Comparison of ENCODE assay signal across 1 cellular context in the genomic region with DNA sequence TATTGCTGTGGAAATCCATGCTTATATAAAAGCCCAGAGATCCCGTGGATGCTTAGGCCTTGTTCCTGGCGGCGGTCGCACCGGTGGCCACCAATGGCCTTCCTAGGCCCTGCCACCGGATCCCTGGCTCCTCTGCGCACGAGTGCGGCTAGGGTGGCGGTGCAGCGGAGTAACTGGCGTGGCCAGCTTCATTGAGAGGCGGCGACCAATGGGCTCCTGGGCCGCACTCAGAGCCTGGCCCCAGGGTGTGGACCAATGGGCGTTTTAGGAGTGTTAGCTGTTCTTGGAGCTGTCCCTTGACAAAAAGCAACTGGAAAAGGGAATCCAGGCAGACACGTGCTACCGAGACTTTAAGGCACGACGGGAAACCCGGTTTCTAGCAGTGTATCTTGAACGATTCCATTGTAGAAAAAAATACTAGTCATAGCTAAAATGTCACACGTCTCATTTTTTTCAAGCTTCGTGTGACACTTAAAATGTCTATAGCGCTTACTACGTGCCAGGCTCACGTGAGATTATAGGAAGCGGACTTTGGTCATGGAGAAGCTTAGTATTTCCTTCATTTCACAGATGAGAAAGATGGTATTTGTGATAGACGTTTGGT.
TF ChIP-seq lines count a peak whose summit lies in the region.

No MANE protein-coding gene starts in this region.

TF ChIP-seq in HepG2, 621 proteins besides CTCF, POLR2A, EP300 and RAD21 (continued from another document and continues in another):
- TF ChIP-seq, protein P1, sequence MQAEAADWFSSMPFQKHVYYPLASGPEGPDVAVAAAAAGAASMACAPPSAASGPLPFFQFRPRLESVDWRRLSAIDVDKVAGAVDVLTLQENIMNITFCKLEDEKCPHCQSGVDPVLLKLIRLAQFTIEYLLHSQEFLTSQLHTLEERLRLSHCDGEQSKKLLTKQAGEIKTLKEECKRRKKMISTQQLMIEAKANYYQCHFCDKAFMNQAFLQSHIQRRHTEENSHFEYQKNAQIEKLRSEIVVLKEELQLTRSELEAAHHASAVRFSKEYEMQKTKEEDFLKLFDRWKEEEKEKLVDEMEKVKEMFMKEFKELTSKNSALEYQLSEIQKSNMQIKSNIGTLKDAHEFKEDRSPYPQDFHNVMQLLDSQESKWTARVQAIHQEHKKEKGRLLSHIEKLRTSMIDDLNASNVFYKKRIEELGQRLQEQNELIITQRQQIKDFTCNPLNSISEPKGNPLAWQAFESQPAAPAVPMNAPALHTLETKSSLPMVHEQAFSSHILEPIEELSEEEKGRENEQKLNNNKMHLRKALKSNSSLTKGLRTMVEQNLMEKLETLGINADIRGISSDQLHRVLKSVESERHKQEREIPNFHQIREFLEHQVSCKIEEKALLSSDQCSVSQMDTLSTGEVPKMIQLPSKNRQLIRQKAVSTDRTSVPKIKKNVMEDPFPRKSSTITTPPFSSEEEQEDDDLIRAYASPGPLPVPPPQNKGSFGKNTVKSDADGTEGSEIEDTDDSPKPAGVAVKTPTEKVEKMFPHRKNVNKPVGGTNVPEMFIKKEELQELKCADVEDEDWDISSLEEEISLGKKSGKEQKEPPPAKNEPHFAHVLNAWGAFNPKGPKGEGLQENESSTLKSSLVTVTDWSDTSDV (CRISPR knock-in tag; IDR thresholded peaks at IDR 0.05) = no peak
- no peak for TF ChIP-seq ZNF616 (CRISPR knock-in tag; IDR thresholded peaks at IDR 0.05; ENCODE audit: low read depth)
- no peak for TF ChIP-seq SYNCRIP (IDR thresholded peaks at IDR 0.05; ENCODE audit: insufficient read depth, low read depth, low read length)
- TF ChIP-seq, protein P2, sequence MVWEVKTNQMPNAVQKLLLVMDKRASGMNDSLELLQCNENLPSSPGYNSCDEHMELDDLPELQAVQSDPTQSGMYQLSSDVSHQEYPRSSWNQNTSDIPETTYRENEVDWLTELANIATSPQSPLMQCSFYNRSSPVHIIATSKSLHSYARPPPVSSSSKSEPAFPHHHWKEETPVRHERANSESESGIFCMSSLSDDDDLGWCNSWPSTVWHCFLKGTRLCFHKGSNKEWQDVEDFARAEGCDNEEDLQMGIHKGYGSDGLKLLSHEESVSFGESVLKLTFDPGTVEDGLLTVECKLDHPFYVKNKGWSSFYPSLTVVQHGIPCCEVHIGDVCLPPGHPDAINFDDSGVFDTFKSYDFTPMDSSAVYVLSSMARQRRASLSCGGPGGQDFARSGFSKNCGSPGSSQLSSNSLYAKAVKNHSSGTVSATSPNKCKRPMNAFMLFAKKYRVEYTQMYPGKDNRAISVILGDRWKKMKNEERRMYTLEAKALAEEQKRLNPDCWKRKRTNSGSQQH (CRISPR knock-in tag; IDR thresholded peaks at IDR 0.05; ENCODE audit: low read depth) = no peak
- TF ChIP-seq NFYB (CRISPR knock-in tag; IDR thresholded peaks at IDR 0.05) = peak; percentile 69
- no peak for TF ChIP-seq ZFP90 (CRISPR knock-in tag; IDR thresholded peaks at IDR 0.05; ENCODE audit: borderline replicate concordance)
- no peak for TF ChIP-seq PRDM4 (CRISPR knock-in tag; IDR thresholded peaks at IDR 0.05; ENCODE audit: borderline replicate concordance)
- no peak for TF ChIP-seq ZBTB1 (CRISPR knock-in tag; IDR thresholded peaks at IDR 0.05; ENCODE audit: borderline replicate concordance)
- TF ChIP-seq ZNF260 (CRISPR knock-in tag; IDR thresholded peaks at IDR 0.05; ENCODE audit: borderline replicate concordance, low read depth) = no peak
- TF ChIP-seq KMT2B (CRISPR knock-in tag; IDR thresholded peaks at IDR 0.05) = peak; percentile 28; the same call in 1 of the 2 replicates
- no peak for TF ChIP-seq ZNF138 (CRISPR knock-in tag; IDR thresholded peaks at IDR 0.05; ENCODE audit: low read depth)
- no peak; the same call in 1 of the 2 replicates for TF ChIP-seq IRF2 (CRISPR knock-in tag; IDR thresholded peaks at IDR 0.05)
- TF ChIP-seq JUN (CRISPR knock-in tag; IDR thresholded peaks at IDR 0.05) = no peak
- peak; percentile 45; the same call in 1 of the 2 replicates for TF ChIP-seq ZNF746 (CRISPR knock-in tag; IDR thresholded peaks at IDR 0.05)
- TF ChIP-seq, protein P3, sequence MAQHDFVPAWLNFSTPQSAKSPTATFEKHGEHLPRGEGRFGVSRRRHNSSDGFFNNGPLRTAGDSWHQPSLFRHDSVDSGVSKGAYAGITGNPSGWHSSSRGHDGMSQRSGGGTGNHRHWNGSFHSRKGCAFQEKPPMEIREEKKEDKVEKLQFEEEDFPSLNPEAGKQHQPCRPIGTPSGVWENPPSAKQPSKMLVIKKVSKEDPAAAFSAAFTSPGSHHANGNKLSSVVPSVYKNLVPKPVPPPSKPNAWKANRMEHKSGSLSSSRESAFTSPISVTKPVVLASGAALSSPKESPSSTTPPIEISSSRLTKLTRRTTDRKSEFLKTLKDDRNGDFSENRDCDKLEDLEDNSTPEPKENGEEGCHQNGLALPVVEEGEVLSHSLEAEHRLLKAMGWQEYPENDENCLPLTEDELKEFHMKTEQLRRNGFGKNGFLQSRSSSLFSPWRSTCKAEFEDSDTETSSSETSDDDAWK (CRISPR knock-in tag; IDR thresholded peaks at IDR 0.05) = no peak
- TF ChIP-seq ZHX2 (IDR thresholded peaks at IDR 0.05; ENCODE audit: low read depth) = no peak
- TF ChIP-seq ZHX2 (CRISPR knock-in tag; IDR thresholded peaks at IDR 0.05; ENCODE audit: borderline replicate concordance) = no peak; the same call in 1 of the 2 replicates
- TF ChIP-seq NKX3-1 (CRISPR knock-in tag; IDR thresholded peaks at IDR 0.05) = peak; percentile 17; the same call in 1 of the 2 replicates
- 0 out of 2 replicates have a peak, but pooled peaks have one; percentile 19 for TF ChIP-seq ZNF232 (CRISPR knock-in tag; IDR thresholded peaks at IDR 0.05; ENCODE audit: borderline replicate concordance)
- TF ChIP-seq, protein P4, sequence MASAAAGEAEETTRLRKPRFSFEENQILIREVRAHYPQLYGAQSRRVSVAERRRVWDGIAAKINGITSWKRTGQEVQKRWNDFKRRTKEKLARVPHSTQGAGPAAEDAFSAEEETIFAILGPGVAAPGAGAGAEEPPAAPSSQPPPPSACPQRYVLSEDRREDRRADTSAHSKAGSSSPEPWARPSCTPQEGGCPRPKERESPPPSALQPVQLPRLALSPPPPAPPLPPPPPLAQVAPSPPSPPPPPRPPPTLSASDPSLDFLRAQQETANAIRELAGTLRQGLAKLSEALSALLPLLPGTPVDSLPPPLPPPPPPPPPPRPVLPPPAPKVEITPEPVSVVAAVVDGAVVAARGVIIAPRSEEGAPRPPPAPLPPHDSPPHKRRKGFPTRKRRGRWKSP (CRISPR knock-in tag; IDR thresholded peaks at IDR 0.05) = peak; percentile 64; the same call in 1 of the 2 replicates
- peak; percentile 52; the same call in 1 of the 2 replicates for TF ChIP-seq YEATS2 (CRISPR knock-in tag; IDR thresholded peaks at IDR 0.05; ENCODE audit: borderline replicate concordance)
- no peak for TF ChIP-seq KLF6 (CRISPR knock-in tag; IDR thresholded peaks at IDR 0.05)
- no peak for TF ChIP-seq ZNF879 (CRISPR knock-in tag; IDR thresholded peaks at IDR 0.05)
- TF ChIP-seq MAF1 (CRISPR knock-in tag; IDR thresholded peaks at IDR 0.05; ENCODE audit: borderline replicate concordance) = no peak
- TF ChIP-seq HNRNPL (IDR thresholded peaks at IDR 0.05; ENCODE audit: low read depth, low read length) = 0 out of 2 replicates have a peak, but pooled peaks have one; percentile 16
- TF ChIP-seq ZNF382 (CRISPR knock-in tag; IDR thresholded peaks at IDR 0.05; ENCODE audit: borderline replicate concordance) = no peak
- no peak for TF ChIP-seq SRY (CRISPR knock-in tag; IDR thresholded peaks at IDR 0.05)
- no peak for TF ChIP-seq ZNF720 (CRISPR knock-in tag; IDR thresholded peaks at IDR 0.05)
- TF ChIP-seq NCOA5 (CRISPR knock-in tag; IDR thresholded peaks at IDR 0.05) = no peak
- TF ChIP-seq CEBPB (IDR thresholded peaks at IDR 0.05; ENCODE audit: borderline replicate concordance, low read depth, low read length) = no peak
- TF ChIP-seq MTA3 (CRISPR knock-in tag; IDR thresholded peaks at IDR 0.05) = no peak
- TF ChIP-seq MZF1 (CRISPR knock-in tag; IDR thresholded peaks at IDR 0.05; ENCODE audit: borderline replicate concordance) = no peak
- no peak for TF ChIP-seq ZSCAN20 (CRISPR knock-in tag; IDR thresholded peaks at IDR 0.05; ENCODE audit: borderline replicate concordance)
- no peak for TF ChIP-seq ZNF383 (CRISPR knock-in tag; IDR thresholded peaks at IDR 0.05; ENCODE audit: borderline replicate concordance)
- TF ChIP-seq, protein P5, sequence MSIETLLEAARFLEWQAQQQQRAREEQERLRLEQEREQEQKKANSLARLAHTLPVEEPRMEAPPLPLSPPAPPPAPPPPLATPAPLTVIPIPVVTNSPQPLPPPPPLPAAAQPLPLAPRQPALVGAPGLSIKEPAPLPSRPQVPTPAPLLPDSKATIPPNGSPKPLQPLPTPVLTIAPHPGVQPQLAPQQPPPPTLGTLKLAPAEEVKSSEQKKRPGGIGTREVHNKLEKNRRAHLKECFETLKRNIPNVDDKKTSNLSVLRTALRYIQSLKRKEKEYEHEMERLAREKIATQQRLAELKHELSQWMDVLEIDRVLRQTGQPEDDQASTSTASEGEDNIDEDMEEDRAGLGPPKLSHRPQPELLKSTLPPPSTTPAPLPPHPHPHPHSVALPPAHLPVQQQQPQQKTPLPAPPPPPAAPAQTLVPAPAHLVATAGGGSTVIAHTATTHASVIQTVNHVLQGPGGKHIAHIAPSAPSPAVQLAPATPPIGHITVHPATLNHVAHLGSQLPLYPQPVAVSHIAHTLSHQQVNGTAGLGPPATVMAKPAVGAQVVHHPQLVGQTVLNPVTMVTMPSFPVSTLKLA (IDR thresholded peaks at IDR 0.05) = peak; percentile 46; the same call in 1 of the 2 replicates
- no peak for TF ChIP-seq MEIS2 (CRISPR knock-in tag; IDR thresholded peaks at IDR 0.05)
- TF ChIP-seq, protein P6, sequence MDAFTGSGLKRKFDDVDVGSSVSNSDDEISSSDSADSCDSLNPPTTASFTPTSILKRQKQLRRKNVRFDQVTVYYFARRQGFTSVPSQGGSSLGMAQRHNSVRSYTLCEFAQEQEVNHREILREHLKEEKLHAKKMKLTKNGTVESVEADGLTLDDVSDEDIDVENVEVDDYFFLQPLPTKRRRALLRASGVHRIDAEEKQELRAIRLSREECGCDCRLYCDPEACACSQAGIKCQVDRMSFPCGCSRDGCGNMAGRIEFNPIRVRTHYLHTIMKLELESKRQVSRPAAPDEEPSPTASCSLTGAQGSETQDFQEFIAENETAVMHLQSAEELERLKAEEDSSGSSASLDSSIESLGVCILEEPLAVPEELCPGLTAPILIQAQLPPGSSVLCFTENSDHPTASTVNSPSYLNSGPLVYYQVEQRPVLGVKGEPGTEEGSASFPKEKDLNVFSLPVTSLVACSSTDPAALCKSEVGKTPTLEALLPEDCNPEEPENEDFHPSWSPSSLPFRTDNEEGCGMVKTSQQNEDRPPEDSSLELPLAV (CRISPR knock-in tag; conservative IDR thresholded peaks at IDR 0.05; ENCODE audit: low read depth) = no peak
- TF ChIP-seq ZNF781 (CRISPR knock-in tag; IDR thresholded peaks at IDR 0.05; ENCODE audit: borderline replicate concordance, not compliant biosample characterization) = peak; percentile 59
